Comparison of ENCODE assay signal across 8 cellular contexts in genomic region chr14:22767323-22767589, GRCh38. TPM values are rescaled to one million over a fixed set of nuclear protein-coding genes. Genes with fewer than 3 reads are reported as not detected.
DNase-seq lines count a peak whose midpoint lies in the region; ATAC-seq and TF ChIP-seq lines count a peak whose summit lies in the region.

No MANE protein-coding gene starts in this region.

- TF ChIP-seq EP300 in suprapubic skin (IDR thresholded peaks at IDR 0.05): no peak

- peaks cover 10% of the 10 kb centered on the region for H3K9me3 Mint-ChIP-seq in activated T-cell treated with anti-CD3 and anti-CD28 coated beads, Interleukin-2, amount 50 U/mL, for 24 hours
- no peaks in the 10 kb centered on the region for H3K9me3 Mint-ChIP-seq in WTC11

- WGBS in suprapubic skin: 4% methylated on average over 6 of the region's 6 CpGs

- peaks cover 39% of the 10 kb centered on the region for H3K36me3 ChIP-seq in suprapubic skin

- DNase-seq in activated T-cell treated with anti-CD3 and anti-CD28 coated beads, Interleukin-2, amount 50 U/mL, for 24 hours: no peak
- DNase-seq in activated T-cell treated with anti-CD3 and anti-CD28 coated beads, Interleukin-2, amount 50 U/mL, for 48 hours: no peak
- DNase-seq in WTC11 (ENCODE audit: low spot score): no peak
- DNase-seq in suprapubic skin (ENCODE audit: low spot score in 2 of 2): no peak
- no peak for DNase-seq in putamen (ENCODE audit: low spot score)

- peak overlapping the region; percentile 98 for H3K27ac Mint-ChIP-seq in activated T-cell treated with anti-CD3 and anti-CD28 coated beads, Interleukin-2, amount 50 U/mL, for 24 hours
- H3K27ac Mint-ChIP-seq in WTC11: no peak overlapping the region; the same call in 1 of the 2 replicates

- peaks cover 36% of the 10 kb centered on the region for H3K4me1 Mint-ChIP-seq in activated T-cell treated with anti-CD3 and anti-CD28 coated beads, Interleukin-2, amount 50 U/mL, for 24 hours (ENCODE audit: low read depth)
- peaks cover 26% of the 10 kb centered on the region for H3K4me1 Mint-ChIP-seq in WTC11

- H3K36me3 Mint-ChIP-seq in activated T-cell treated with anti-CD3 and anti-CD28 coated beads, Interleukin-2, amount 50 U/mL, for 24 hours (ENCODE audit: low read depth): peaks cover 70% of the 10 kb centered on the region
- H3K36me3 Mint-ChIP-seq in WTC11: peaks cover 38% of the 10 kb centered on the region

- TF ChIP-seq CTCF in WTC11 (IDR thresholded peaks at IDR 0.05) (no peak), suprapubic skin (IDR thresholded peaks at IDR 0.05) (no peak)

- POLR2A ChIA-PET in WTC11 (lab: Charles Lee): interaction anchor here (0.9 to 2.6 kb wide), 4 partner anchors 11 to 168 kb away, joined by 3 to 23 read pairs (median 4); no protein-coding TSS in a partner anchor

- CTCF ChIA-PET in WTC11 (lab: Charles Lee): interaction anchor here (1.2 to 3.7 kb wide), 6 partner anchors 55 to 197 kb away, joined by 3 to 41 read pairs (median 6); partner anchors contain the start of gene DAD1

- H3K4me3 Mint-ChIP-seq in activated T-cell treated with anti-CD3 and anti-CD28 coated beads, Interleukin-2, amount 50 U/mL, for 24 hours: peak overlapping the region; percentile 94
- peak overlapping the region; percentile 93 for H3K4me3 Mint-ChIP-seq in WTC11

- no peak overlapping the region for H3K27ac ChIP-seq in suprapubic skin

- H3K27me3 Mint-ChIP-seq in activated T-cell treated with anti-CD3 and anti-CD28 coated beads, Interleukin-2, amount 50 U/mL, for 24 hours: no peaks in the 10 kb centered on the region
- H3K27me3 Mint-ChIP-seq in WTC11 (ENCODE audit: low read depth): no peaks in the 10 kb centered on the region

- no peaks in the 10 kb centered on the region for H3K27me3 ChIP-seq in suprapubic skin

- H3K4me1 ChIP-seq in suprapubic skin: peaks cover 20% of the 10 kb centered on the region

- TF ChIP-seq POLR2A in suprapubic skin (IDR thresholded peaks at IDR 0.05): no peak

- no peak for ATAC-seq in WTC11
- no peak for ATAC-seq in HG02571 (IDR thresholded peaks at IDR 0.05; ENCODE audit: unreplicated experiment)
- no peak for ATAC-seq in GM19397 (IDR thresholded peaks at IDR 0.05; ENCODE audit: unreplicated experiment)

- H3K4me3 ChIP-seq in iPS-18c (ENCODE audit: insufficient read depth, low read depth, low read length) (peak overlapping the region; percentile 97), suprapubic skin (peak overlapping the region; percentile 60)

- H3K9me3 ChIP-seq in iPS-18c (ENCODE audit: control insufficient read depth, insufficient read depth, low read length) (peaks cover 2% of the 10 kb centered on the region), suprapubic skin (peaks cover 4% of the 10 kb centered on the region)

TF ChIP-seq in WTC11, 78 proteins besides CTCF, POLR2A, EP300 and RAD21:
- no peak for TF ChIP-seq RELA (CRISPR knock-in tag; IDR thresholded peaks at IDR 0.05; ENCODE audit: borderline replicate concordance)
- 0 out of 2 replicates have a peak, but pooled peaks have one; percentile 9 for TF ChIP-seq ARID4B (CRISPR knock-in tag; IDR thresholded peaks at IDR 0.05; ENCODE audit: borderline replicate concordance)
TF ChIP-seq in WTC11: peak in this region for 1.

RNA-seq across cellular contexts. Expression of gene OXA1L, which starts 0.8 kb away (rescaled TPM):
- total RNA-seq in WTC11 (2021): 133 to 138 TPM (median 135 TPM) in 3 replicates
- 100 to 1,000 TPM in 2 of 4 donors, 10 to 100 TPM in 2; 75.7 to 107 (median 91.8) TPM for total RNA-seq in suprapubic skin

RNA-seq across cellular contexts. Expression of gene SLC7A7, which starts 48.0 kb away (rescaled TPM):
- total RNA-seq in WTC11 (2021) (3.0 to 4.3 TPM (median 4.2 TPM) in 3 replicates), suprapubic skin (1 to 10 TPM; 1.8 to 3.8 (median 2.9) TPM)
